Comparison of ENCODE assay signal across 18 cellular contexts in the genomic region with DNA sequence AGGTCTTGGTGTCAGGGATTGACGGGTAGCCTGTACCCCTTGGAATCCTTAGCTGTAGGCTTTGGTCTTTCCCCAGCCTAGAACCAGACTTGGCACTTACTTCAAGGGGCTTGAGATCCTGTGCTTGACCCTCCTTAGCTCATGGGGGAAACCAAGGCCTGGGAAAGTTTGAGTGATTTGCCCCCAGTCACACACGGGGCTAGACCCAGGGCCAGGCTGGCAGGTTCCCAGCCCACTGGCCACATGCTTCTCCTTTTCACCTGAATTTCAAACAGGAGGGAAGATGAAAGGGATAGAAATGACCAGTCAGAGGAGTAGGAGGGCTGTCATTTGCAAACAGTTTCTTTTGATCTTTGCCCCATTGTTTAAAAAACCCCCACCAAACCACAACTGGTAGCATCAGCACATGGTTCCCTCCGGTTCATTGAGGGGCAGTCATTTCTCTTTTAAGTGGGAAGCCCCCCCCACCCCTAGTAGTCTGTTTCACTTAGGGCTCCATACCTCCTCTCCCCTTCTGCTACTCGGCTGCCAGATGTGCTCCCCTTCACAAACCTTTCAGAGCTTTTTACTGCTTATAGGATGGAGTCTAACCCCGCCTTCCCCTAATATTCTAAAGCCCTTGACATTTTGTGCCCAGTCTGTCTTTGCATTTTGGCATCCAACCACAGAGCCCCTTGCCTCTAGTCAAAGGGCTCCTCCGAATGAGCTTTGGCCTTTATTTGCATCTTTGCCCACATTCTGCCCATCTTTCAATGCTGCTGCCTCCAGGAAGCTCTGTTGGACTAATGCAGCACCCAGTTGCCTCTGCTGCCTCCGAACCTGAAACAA. TPM values are rescaled to one million over a fixed set of nuclear protein-coding genes. Genes with fewer than 3 reads are reported as not detected.
DNase-seq lines count a peak whose midpoint lies in the region; ATAC-seq and TF ChIP-seq lines count a peak whose summit lies in the region.
"Had no signal": no experiment of that assay in that cellular context is flagged by ENCODE, and none has a peak within 500 bp of the region (broad histone marks: within the 10 kb centered on the region; RNA-seq: fewer than 3 reads in every experiment).

No MANE protein-coding gene starts in this region.

- H2AK5ac ChIP-seq in trophoblast cell (ENCODE audit: low read length) = peak overlapping the region; percentile 69

- peaks cover 9% of the 10 kb centered on the region for H3K4me1 ChIP-seq in Karpas-422 (ENCODE audit: low read length)
- peaks cover 30% of the 10 kb centered on the region for H3K4me1 ChIP-seq in endodermal cell (ENCODE audit: control insufficient read depth, insufficient read depth, low read length)
- H3K4me1 ChIP-seq in trophoblast cell (ENCODE audit: control insufficient read depth in 1 of 2, insufficient read depth in 2 of 2, low read length in 2 of 2) = peaks cover 25 to 33% of the 10 kb centered on the region in 2 experiments
- H3K4me1 ChIP-seq in left lung = peaks cover 30 to 42% of the 10 kb centered on the region in 2 donors

- no peaks in the 10 kb centered on the region for H3K79me2 ChIP-seq in Karpas-422 (ENCODE audit: low read length)
- peaks cover 6% of the 10 kb centered on the region for H3K79me2 ChIP-seq in trophoblast cell (ENCODE audit: control insufficient read depth, insufficient read depth, low read length, poor library complexity)

- H3K9me2 ChIP-seq in Karpas-422 (replicated peaks; ENCODE audit: insufficient read depth, low read length) = no peaks in the 10 kb centered on the region

- no peaks in the 10 kb centered on the region for H3K36me3 Mint-ChIP-seq in endodermal cell (ENCODE audit: low read depth)
- H3K36me3 Mint-ChIP-seq: immature natural killer cell had no signal

- DNase-seq in GM10248 (ENCODE audit: extremely low spot score) = peak; percentile 39
- DNase-seq in Karpas-422 = peak; percentile 43
- DNase-seq in endodermal cell = no peak
- DNase-seq in trophoblast cell = no peak
- no peak for DNase-seq in NCI-H187 treated with DMSO at 0.1 percent for 48 hours (lab: John Stamatoyannopoulos, UW)
- no peak for DNase-seq in islet precursor cell
- no peak for DNase-seq in left lung
- DNase-seq in activated CD4-positive, alpha-beta T cell treated with anti-CD3 and anti-CD28 coated beads for 1 hour = no peak
- DNase-seq: activated B cell treated with CpG ODN at 0.5 μM for 24 hours; activated gamma-delta T cell; DMS79; immature natural killer cell; NCI-H1092; NK-92 treated with Interleukin-12 subunit alpha and Interleukin-12 subunit beta, amount 100 ng/mL, for 24 hours had no signal

- POLR2A ChIA-PET in GM10248 (lab: Yijun Ruan, JAX) = no interaction called here

- H3K4me1 Mint-ChIP-seq in endodermal cell = peaks cover 52% of the 10 kb centered on the region
- H3K4me1 Mint-ChIP-seq: activated B cell treated with CpG ODN at 0.5 μM for 24 hours, immature natural killer cell had no signal

- H3K4ac ChIP-seq in trophoblast cell (ENCODE audit: low read depth, low read length) = no peak overlapping the region

- peak overlapping the region; percentile 77 for H3K18ac ChIP-seq in trophoblast cell (ENCODE audit: low read length)

- H3K9me3 ChIP-seq in Karpas-422 (ENCODE audit: low read length) (no peaks in the 10 kb centered on the region), endodermal cell (ENCODE audit: control insufficient read depth, low read length) (no peaks in the 10 kb centered on the region), trophoblast cell (ENCODE audit: insufficient read depth, low read depth, low read length) (no peaks in the 10 kb centered on the region), left lung (no peaks in the 10 kb centered on the region)

- H4K8ac ChIP-seq in trophoblast cell (ENCODE audit: low read depth, low read length) = no peak overlapping the region

- TF ChIP-seq CTCF in GM10248 (IDR thresholded peaks at IDR 0.05; ENCODE audit: control extremely low read depth, extremely low read depth, low read depth, missing control alignments) (no peak), endodermal cell (conservative IDR thresholded peaks at IDR 0.05) (no peak), left lung (IDR thresholded peaks at IDR 0.05) (no peak)

- no peaks in the 10 kb centered on the region for H4K20me1 ChIP-seq in Karpas-422 (ENCODE audit: insufficient read depth, low read depth, low read length)

- H3K9ac ChIP-seq in Karpas-422 (ENCODE audit: low read length) (no peak overlapping the region), endodermal cell (ENCODE audit: extremely low read depth, low read length, poor library complexity, severe bottlenecking) (no peak overlapping the region), trophoblast cell (ENCODE audit: low read length) (peak overlapping the region; percentile 48)

- no peak overlapping the region for H3K4me2 ChIP-seq in Karpas-422 (ENCODE audit: low read depth, low read length, poor library complexity, severe bottlenecking)
- H3K4me2 ChIP-seq in trophoblast cell (ENCODE audit: low read length) = no peak overlapping the region

- H3K27me3 Mint-ChIP-seq in endodermal cell (ENCODE audit: insufficient read depth) = no peaks in the 10 kb centered on the region

- no peaks in the 10 kb centered on the region for H3K9me3 Mint-ChIP-seq in endodermal cell
- H3K9me3 Mint-ChIP-seq: activated B cell treated with CpG ODN at 0.5 μM for 24 hours; dendritic cell treated with granulocyte-macrophage colony-stimulating factor and Interleukin-4, amounts not matched to agents 40 ng/mL and 50 ng/mL, for 4 days; immature natural killer cell had no signal

- no peak overlapping the region for H2BK5ac ChIP-seq in trophoblast cell (ENCODE audit: low read depth, low read length, poor library complexity)

- H3K27me3 ChIP-seq in Karpas-422 (ENCODE audit: low read length) (no peaks in the 10 kb centered on the region), endodermal cell (ENCODE audit: control insufficient read depth, insufficient read depth, low read length, poor library complexity, severe bottlenecking) (no peaks in the 10 kb centered on the region), trophoblast cell (ENCODE audit: insufficient read depth, low read length) (no peaks in the 10 kb centered on the region), left lung (no peaks in the 10 kb centered on the region)

- CTCF ChIA-PET in GM10248 (lab: Yijun Ruan, JAX) = interaction anchor here (1.0 kb wide), 1 partner anchor 12 kb away, joined by 3 read pairs; no protein-coding TSS in a partner anchor

- peaks cover 15% of the 10 kb centered on the region for H3K79me1 ChIP-seq in trophoblast cell (ENCODE audit: low read length)

- no peak overlapping the region for H4K12ac ChIP-seq in trophoblast cell (ENCODE audit: low read depth, low read length)

- H4K91ac ChIP-seq in trophoblast cell (ENCODE audit: low read depth, low read length) = no peak overlapping the region

- H3K27ac ChIP-seq in Karpas-422 (ENCODE audit: low read length) = no peak overlapping the region
- peak overlapping the region; percentile 41 for H3K27ac ChIP-seq in endodermal cell (ENCODE audit: low read depth, low read length)
- no peak overlapping the region for H3K27ac ChIP-seq in trophoblast cell (ENCODE audit: low read depth, low read length)
- no peak overlapping the region for H3K27ac ChIP-seq in left lung

- peak overlapping the region; percentile 16 for H3K14ac ChIP-seq in trophoblast cell (ENCODE audit: low read length)

- no peak overlapping the region for H2AFZ ChIP-seq in Karpas-422 (ENCODE audit: low read length)
- no peak overlapping the region for H2AFZ ChIP-seq in trophoblast cell (ENCODE audit: insufficient read depth, low read length, poor library complexity)

- H3K4me3 Mint-ChIP-seq in endodermal cell = no peak overlapping the region
- H3K4me3 Mint-ChIP-seq: activated B cell treated with CpG ODN at 0.5 μM for 24 hours; dendritic cell treated with granulocyte-macrophage colony-stimulating factor and Interleukin-4, amounts not matched to agents 40 ng/mL and 50 ng/mL, for 4 days; immature natural killer cell had no signal

- H3K4me3 ChIP-seq in Karpas-422 (ENCODE audit: low read length) = no peak overlapping the region
- H3K4me3 ChIP-seq in endodermal cell (ENCODE audit: low read length) = no peak overlapping the region
- no peak overlapping the region for H3K4me3 ChIP-seq in trophoblast cell (ENCODE audit: low read depth, low read length)
- no peak overlapping the region for H3K4me3 ChIP-seq in left lung
- H3K4me3 ChIP-seq: K562 had no signal

- peak overlapping the region; percentile 22 for H3K27ac Mint-ChIP-seq in endodermal cell
- H3K27ac Mint-ChIP-seq: activated B cell treated with CpG ODN at 0.5 μM for 24 hours; dendritic cell treated with granulocyte-macrophage colony-stimulating factor and Interleukin-4, amounts not matched to agents 40 ng/mL and 50 ng/mL, for 4 days; immature natural killer cell had no signal

- no peak overlapping the region for H3K23ac ChIP-seq in trophoblast cell (ENCODE audit: low read length)

- H3K36me3 ChIP-seq in Karpas-422 (ENCODE audit: insufficient read depth, low read length) = no peaks in the 10 kb centered on the region
- H3K36me3 ChIP-seq in endodermal cell (ENCODE audit: control insufficient read depth, insufficient read depth, low read length) = no peaks in the 10 kb centered on the region
- no peaks in the 10 kb centered on the region for H3K36me3 ChIP-seq in trophoblast cell (ENCODE audit: control insufficient read depth in 1 of 2, insufficient read depth in 2 of 2, low read length in 2 of 2)
- no peaks in the 10 kb centered on the region for H3K36me3 ChIP-seq in left lung

- intact Hi-C loops in left lung (cut with DNase I) = loop anchor here in 1 of 2 donors (10.0 kb wide), 1 partner anchor 64 kb away; no protein-coding TSS in a partner anchor

- H2BK12ac ChIP-seq in trophoblast cell (ENCODE audit: low read length) = peak overlapping the region; percentile 6

- H2BK120ac ChIP-seq in trophoblast cell (ENCODE audit: insufficient read depth, low read length, poor library complexity) = no peak overlapping the region

- ATAC-seq in left lung = no peak
- ATAC-seq: esophagus mucosa, K562, Right ventricle myocardium inferior had no signal

- WGBS in endodermal cell (ENCODE audit: insufficient coverage in 1 of 2, insufficient read length in 1 of 2), 2 experiments = 72 to 73% methylated on average over 5 to 7 of the region's 7 CpGs
- no CpG with 5 or more reads among the region's 7 CpGs for WGBS in trophoblast cell (ENCODE audit: extremely low coverage, insufficient coverage, insufficient read length)

RNA-seq across cellular contexts. Expression of a gene that starts 37.6 kb away (rescaled TPM):
- total RNA-seq in Karpas-422 (2014; rRNA removed; shearing (Covaris generic); ENCODE audit: low replicate concordance) = 0.04 and 0.19 TPM in 2 replicates
- total RNA-seq in endodermal cell (10 to 100 TPM; 15.8 to 19.8 TPM), left lung (10 to 100 TPM in 1 of 2 donors, 1 to 10 TPM in 1; 8.8 to 13.1 TPM)
- 35.8 TPM for polyA plus RNA-seq in endodermal cell (2013, experiment 1 of 2)
- polyA plus RNA-seq in endodermal cell (2013, experiment 2 of 2) = 29.9 TPM
- 13.0 and 13.6 TPM in 2 replicates for polyA plus RNA-seq in trophoblast cell (2013)

Comparison
In these comparisons a context has a peak if more than half of its experiments do, and no peak if none do; other contexts are left out.
1. DNase-seq: peak in GM10248 (single experiment) and Karpas-422 (single experiment); none in endodermal cell (single experiment), trophoblast cell (0 of 2), NCI-H187 treated with DMSO at 0.1 percent for 48 hours (single experiment), islet precursor cell (single experiment), left lung (0 of 2) and activated CD4-positive, alpha-beta T cell treated with anti-CD3 and anti-CD28 coated beads for 1 hour (single experiment).